Comparison of ENCODE assay signal across 8 cellular contexts in genomic region chr17:8109669-8110455, GRCh38. TPM values are rescaled to one million over a fixed set of nuclear protein-coding genes. Genes with fewer than 3 reads are reported as not detected.
DNase-seq lines count a peak whose midpoint lies in the region; ATAC-seq and TF ChIP-seq lines count a peak whose summit lies in the region.

No MANE protein-coding gene starts in this region.

- H3K4me1 Mint-ChIP-seq in activated CD8-positive, alpha-beta T cell treated with anti-CD3 and anti-CD28 coated beads for 36 hours (ENCODE audit: low read depth), result no peaks in the 10 kb centered on the region
- peaks cover 0 to 8% (median 5%) of the 10 kb centered on the region in 7 donors for H3K4me1 Mint-ChIP-seq in naive thymus-derived CD4-positive, alpha-beta T cell

- TF ChIP-seq POLR2A in stomach (IDR thresholded peaks at IDR 0.05), result no peak

- DNase-seq in GM10266 (ENCODE audit: extremely low spot score), result peak; percentile 88
- peak; percentile 61 for DNase-seq in NCI-H146 (lab: John Stamatoyannopoulos, UW)
- DNase-seq in activated CD8-positive, alpha-beta T cell treated with anti-CD3 and anti-CD28 coated beads for 36 hours, result peak; percentile 87
- peak; percentile 74 to 94 (median 84) for DNase-seq in naive thymus-derived CD4-positive, alpha-beta T cell
- DNase-seq in stomach, result peak; percentile 85
- no peak for DNase-seq in SIG-M5 treated with dmso at 0.1 percent for 504 hours (lab: John Stamatoyannopoulos, UW; ENCODE audit: unreplicated experiment)
- DNase-seq in SKM-1 (lab: John Stamatoyannopoulos, UW; ENCODE audit: unreplicated experiment), result no peak

- H3K9me3 Mint-ChIP-seq in activated CD8-positive, alpha-beta T cell treated with anti-CD3 and anti-CD28 coated beads for 36 hours, result no peaks in the 10 kb centered on the region
- H3K9me3 Mint-ChIP-seq in naive thymus-derived CD4-positive, alpha-beta T cell, result no peaks in the 10 kb centered on the region

- no peaks in the 10 kb centered on the region for H3K9me3 ChIP-seq in endocrine pancreas (ENCODE audit: control insufficient read depth, low read length)
- no peaks in the 10 kb centered on the region for H3K9me3 ChIP-seq in naive thymus-derived CD4-positive, alpha-beta T cell (ENCODE audit: control insufficient read depth in 2 of 3, low read length in 3 of 3)
- H3K9me3 ChIP-seq in stomach, result no peaks in the 10 kb centered on the region

- POLR2A ChIA-PET in activated CD8-positive, alpha-beta T cell treated with anti-CD3 and anti-CD28 coated beads for 36 hours (lab: Charles Lee), result interaction anchor here (0.9 to 3.5 kb wide), 6 partner anchors 10 to 77 kb away, joined by 3 to 18 read pairs (median 4); partner anchors contain the start of gene ALOXE3
- POLR2A ChIA-PET in naive thymus-derived CD4-positive, alpha-beta T cell (lab: Charles Lee), result interaction anchor here (0.5 to 3.8 kb wide), 17 partner anchors 9 to 186 kb away, joined by 3 to 36 read pairs (median 5); partner anchors contain the start of genes ALOXE3, CNTROB, HES7 and SLC25A35

- H3K27me3 ChIP-seq in endocrine pancreas (ENCODE audit: control insufficient read depth, insufficient read depth, low read length) (peaks cover 2% of the 10 kb centered on the region), stomach (peaks cover 0 to 69% (median 45%) of the 10 kb centered on the region in 3 donors)
- H3K27me3 ChIP-seq in naive thymus-derived CD4-positive, alpha-beta T cell (ENCODE audit: control insufficient read depth in 2 of 2, insufficient read depth in 2 of 2, low read length in 2 of 2), result peaks cover 0 to 7% of the 10 kb centered on the region in 2 donors

- H3K36me3 ChIP-seq in endocrine pancreas (ENCODE audit: control insufficient read depth, insufficient read depth, low read length) (no peaks in the 10 kb centered on the region), stomach (no peaks in the 10 kb centered on the region)
- no peaks in the 10 kb centered on the region for H3K36me3 ChIP-seq in naive thymus-derived CD4-positive, alpha-beta T cell (ENCODE audit: control insufficient read depth in 2 of 3, insufficient read depth in 3 of 3, low read length in 3 of 3)

- no peaks in the 10 kb centered on the region for H3K36me3 Mint-ChIP-seq in activated CD8-positive, alpha-beta T cell treated with anti-CD3 and anti-CD28 coated beads for 36 hours (ENCODE audit: low read depth)
- no peaks in the 10 kb centered on the region for H3K36me3 Mint-ChIP-seq in naive thymus-derived CD4-positive, alpha-beta T cell

- peak overlapping the region; percentile 54 for H3K9ac ChIP-seq in endocrine pancreas (ENCODE audit: control insufficient read depth, insufficient read depth, low read length)

- peak overlapping the region; percentile 19 for H3K4me3 Mint-ChIP-seq in activated CD8-positive, alpha-beta T cell treated with anti-CD3 and anti-CD28 coated beads for 36 hours
- H3K4me3 Mint-ChIP-seq in naive thymus-derived CD4-positive, alpha-beta T cell, result peak overlapping the region; percentile 43 to 81 (median 70)

- CTCF ChIA-PET in activated CD8-positive, alpha-beta T cell treated with anti-CD3 and anti-CD28 coated beads for 36 hours (lab: Charles Lee), result interaction anchor here (0.7 to 9.8 kb wide), 30 partner anchors 9 to 239 kb away, joined by 3 to 162 read pairs (median 5); partner anchors contain the start of genes ALOX12B, ALOXE3 and GUCY2D
- CTCF ChIA-PET in naive thymus-derived CD4-positive, alpha-beta T cell (lab: Charles Lee), result interaction anchor here (0.6 to 13.2 kb wide), 19 partner anchors 9 to 636 kb away, joined by 3 to 248 read pairs (median 4); partner anchors contain the start of genes ALOX12B and ALOXE3

- H3K27me3 Mint-ChIP-seq in activated CD8-positive, alpha-beta T cell treated with anti-CD3 and anti-CD28 coated beads for 36 hours, result peaks cover 15% of the 10 kb centered on the region
- peaks cover 10 to 43% (median 23%) of the 10 kb centered on the region in 5 donors for H3K27me3 Mint-ChIP-seq in naive thymus-derived CD4-positive, alpha-beta T cell

- no peak for TF ChIP-seq EP300 in stomach (IDR thresholded peaks at IDR 0.05)

- H3K4me3 ChIP-seq in endocrine pancreas (ENCODE audit: control insufficient read depth, insufficient read depth, low read length) (no peak overlapping the region), stomach (peak overlapping the region; percentile 38 to 53 (median 42))
- H3K4me3 ChIP-seq in naive thymus-derived CD4-positive, alpha-beta T cell (ENCODE audit: low read length), result peak overlapping the region; percentile 73

- no peaks in the 10 kb centered on the region for H3K4me1 ChIP-seq in endocrine pancreas (ENCODE audit: control insufficient read depth, insufficient read depth, low read length)
- H3K4me1 ChIP-seq in naive thymus-derived CD4-positive, alpha-beta T cell (ENCODE audit: control insufficient read depth in 2 of 2, insufficient read depth in 2 of 2, low read length in 2 of 2), result peaks cover 0 to 4% of the 10 kb centered on the region in 2 donors
- H3K4me1 ChIP-seq in stomach, result peaks cover 10 to 16% (median 13%) of the 10 kb centered on the region in 4 donors

- intact Hi-C loops in activated CD8-positive, alpha-beta T cell treated with anti-CD3 and anti-CD28 coated beads for 36 hours (cut with micrococcal nuclease), result loop anchor here (5.0 kb wide), 1 partner anchor 53 kb away; no protein-coding TSS in a partner anchor
- intact Hi-C loops in naive thymus-derived CD4-positive, alpha-beta T cell (cut with micrococcal nuclease), result loop anchor here (1.0 to 2.0 kb wide), 6 partner anchors 8 to 50 kb away; partner anchors contain the start of gene ALOXE3 (in 1 of the 2)
- intact Hi-C loops in stomach (cut with DNase I; ENCODE audit: low total_unique reads), result no loop called here

- H3K27ac ChIP-seq in naive thymus-derived CD4-positive, alpha-beta T cell (ENCODE audit: low read depth, low read length), result peak overlapping the region; percentile 42
- no peak overlapping the region for H3K27ac ChIP-seq in stomach

- no peak overlapping the region for H3K27ac Mint-ChIP-seq in activated CD8-positive, alpha-beta T cell treated with anti-CD3 and anti-CD28 coated beads for 36 hours
- H3K27ac Mint-ChIP-seq in naive thymus-derived CD4-positive, alpha-beta T cell, result peak overlapping the region in 1 of 9 donors; percentile 68

- ATAC-seq in activated CD8-positive, alpha-beta T cell treated with anti-CD3 and anti-CD28 coated beads for 36 hours, result peak; percentile 98
- peak; percentile 98 for ATAC-seq in naive thymus-derived CD4-positive, alpha-beta T cell

- 4 to 9% (median 8%) methylated on average over 31 to 61 of the region's 61 CpGs for WGBS in stomach, 5 donors

- TF ChIP-seq CTCF in GM10266 (IDR thresholded peaks at IDR 0.05; ENCODE audit: control insufficient read depth, insufficient read depth, low read depth, missing control alignments) (peak; percentile 95), stomach (IDR thresholded peaks at IDR 0.05) (peak in 5 of 7 experiments; percentile 77 to 90 (median 85))
- peak; percentile 98 for TF ChIP-seq CTCF in activated CD8-positive, alpha-beta T cell treated with anti-CD3 and anti-CD28 coated beads for 36 hours (IDR thresholded peaks at IDR 0.05)

RNA-seq across cellular contexts. Expression of gene ALOXE3, which starts 8.5 kb away (rescaled TPM):
- under 1 TPM in 1 of 2 experiments, not detected in 1; 0.09 TPM for total RNA-seq in activated CD8-positive, alpha-beta T cell treated with anti-CD3 and anti-CD28 coated beads for 36 hours
- total RNA-seq in naive thymus-derived CD4-positive, alpha-beta T cell, result 1 to 10 TPM in 1 of 5 experiments, under 1 TPM in 3, not detected in 1; 0.22 to 1.6 (median 0.75) TPM
- polyA plus RNA-seq in naive thymus-derived CD4-positive, alpha-beta T cell, result 1 to 10 TPM in 1 of 2 donors, under 1 TPM in 1; 0.11 to 1.6 TPM
- total RNA-seq in stomach, result not detected
- under 1 TPM in 2 of 3 donors, not detected in 1; 0.12 to 0.43 TPM for polyA plus RNA-seq in stomach

RNA-seq across cellular contexts. Expression of gene HES7, which starts 14.0 kb away (rescaled TPM):
- total RNA-seq in activated CD8-positive, alpha-beta T cell treated with anti-CD3 and anti-CD28 coated beads for 36 hours, result 1 to 10 TPM; 4.0 to 4.9 TPM
- total RNA-seq in naive thymus-derived CD4-positive, alpha-beta T cell, result under 1 TPM; 0.22 to 0.98 (median 0.41) TPM
- polyA plus RNA-seq in naive thymus-derived CD4-positive, alpha-beta T cell, result not detected
- total RNA-seq in stomach, result not detected
- under 1 TPM in 2 of 3 donors, not detected in 1; 0.58 to 0.92 TPM for polyA plus RNA-seq in stomach

RNA-seq across cellular contexts. Expression of gene ALOX12B, which starts 22.3 kb away (rescaled TPM):
- total RNA-seq in activated CD8-positive, alpha-beta T cell treated with anti-CD3 and anti-CD28 coated beads for 36 hours, result 1 to 10 TPM; 4.3 to 5.2 TPM
- total RNA-seq in naive thymus-derived CD4-positive, alpha-beta T cell, result 1 to 10 TPM in 2 of 5 experiments, under 1 TPM in 3; 0.44 to 1.1 (median 0.94) TPM
- polyA plus RNA-seq in naive thymus-derived CD4-positive, alpha-beta T cell, result 1 to 10 TPM in 1 of 2 donors, under 1 TPM in 1; 0.78 to 1.0 TPM
- total RNA-seq in stomach, result not detected
- under 1 TPM in 1 of 3 donors, not detected in 2; 0.88 TPM for polyA plus RNA-seq in stomach

RNA-seq across cellular contexts. Expression of gene PER1, which starts 42.3 kb away (rescaled TPM):
- total RNA-seq in activated CD8-positive, alpha-beta T cell treated with anti-CD3 and anti-CD28 coated beads for 36 hours, result 100 to 1,000 TPM; 123 to 129 TPM
- total RNA-seq in naive thymus-derived CD4-positive, alpha-beta T cell, result 1,000 to 10,000 TPM in 2 of 5 experiments, 10 to 100 TPM in 3; 40.1 to 1,786 (median 95.0) TPM
- polyA plus RNA-seq in naive thymus-derived CD4-positive, alpha-beta T cell, result 10 to 100 TPM in 1 of 2 donors, 1 to 10 TPM in 1; 7.9 to 12.1 TPM
- 100 to 1,000 TPM in 3 of 5 donors, 10 to 100 TPM in 2; 16.2 to 163 (median 137) TPM for total RNA-seq in stomach
- 10 to 100 TPM; 47.2 to 69.4 (median 66.7) TPM for polyA plus RNA-seq in stomach

RNA-seq across cellular contexts. Expression of gene VAMP2, which starts 52.9 kb away (rescaled TPM):
- total RNA-seq in activated CD8-positive, alpha-beta T cell treated with anti-CD3 and anti-CD28 coated beads for 36 hours, result 10 to 100 TPM; 30.0 to 33.7 TPM
- 100 to 1,000 TPM in 4 of 5 experiments, 10 to 100 TPM in 1; 87.1 to 256 (median 210) TPM for total RNA-seq in naive thymus-derived CD4-positive, alpha-beta T cell
- 10 to 100 TPM; 75.0 to 75.1 TPM for polyA plus RNA-seq in naive thymus-derived CD4-positive, alpha-beta T cell
- total RNA-seq in stomach, result 100 to 1,000 TPM in 1 of 5 donors, 10 to 100 TPM in 2, 1 to 10 TPM in 2; 6.7 to 104 (median 17.3) TPM
- 10 to 100 TPM; 32.4 to 58.8 (median 43.1) TPM for polyA plus RNA-seq in stomach

Comparison
In these comparisons a context has a peak if more than half of its experiments do, and no peak if none do; other contexts are left out.
1. DNase-seq: peak in GM10266 (single experiment), NCI-H146 (single experiment), activated CD8-positive, alpha-beta T cell treated with anti-CD3 and anti-CD28 coated beads for 36 hours (single experiment), naive thymus-derived CD4-positive, alpha-beta T cell (9 of 9) and stomach (single experiment); none in SIG-M5 treated with dmso at 0.1 percent for 504 hours (single experiment) and SKM-1 (single experiment).
2. Peak in every context shown above with its lines, with median percentiles within 50 percentile points of each other: CTCF ChIP-seq.